9 cellular contexts compared by ENCODE assay signal in the genomic region with DNA sequence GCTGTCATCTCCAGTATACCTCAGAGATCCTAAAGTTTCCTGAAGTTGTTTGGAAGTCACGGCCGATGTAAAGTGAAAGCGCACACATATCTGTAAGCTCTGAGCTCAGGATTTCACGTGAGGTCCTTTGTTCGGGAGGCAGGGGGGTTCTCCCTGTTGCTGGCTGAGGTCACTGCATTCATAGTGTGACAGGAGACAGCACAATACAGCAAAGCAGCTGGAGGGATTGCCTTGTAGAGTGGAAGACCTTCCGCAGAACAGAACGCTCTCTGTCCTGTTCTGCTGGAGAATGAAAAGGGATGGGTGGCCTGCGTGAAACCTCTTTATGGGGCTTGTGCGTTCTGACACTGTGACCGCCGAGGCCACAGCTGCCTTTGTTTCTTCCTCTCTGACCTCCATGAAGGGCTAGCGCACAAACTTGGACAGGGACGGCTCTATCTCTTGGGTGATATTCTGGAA. TPM values are rescaled to one million over a fixed set of nuclear protein-coding genes. Genes with fewer than 3 reads are reported as not detected.
DNase-seq lines count a peak whose midpoint lies in the region; ATAC-seq and TF ChIP-seq lines count a peak whose summit lies in the region.
"Had no signal": no experiment of that assay in that cellular context is flagged by ENCODE, and none has a peak within 500 bp of the region (broad histone marks: within the 10 kb centered on the region; RNA-seq: fewer than 3 reads in every experiment).

No MANE protein-coding gene starts in this region.

- no peaks in the 10 kb centered on the region for H4K20me1 ChIP-seq in Karpas-422 (ENCODE audit: insufficient read depth, low read depth, low read length)

- no peaks in the 10 kb centered on the region for H3K9me3 Mint-ChIP-seq in activated naive CD8-positive, alpha-beta T cell treated with anti-CD3 and anti-CD28 coated beads, Interleukin-2, amount 50 U/mL, for 24 hours
- no peaks in the 10 kb centered on the region for H3K9me3 Mint-ChIP-seq in stimulated activated effector memory CD8-positive, alpha-beta T cell treated with anti-CD3 and anti-CD28 coated beads, Interleukin-12 subunit alpha, Interleukin-12 subunit beta, amount 100 ng/mL, for 72 hours

- peaks cover 75% of the 10 kb centered on the region for H3K4me1 Mint-ChIP-seq in activated naive CD8-positive, alpha-beta T cell treated with anti-CD3 and anti-CD28 coated beads, Interleukin-2, amount 50 U/mL, for 24 hours
- peaks cover 73% of the 10 kb centered on the region for H3K4me1 Mint-ChIP-seq in stimulated activated effector memory CD8-positive, alpha-beta T cell treated with anti-CD3 and anti-CD28 coated beads, Interleukin-12 subunit alpha, Interleukin-12 subunit beta, amount 100 ng/mL, for 72 hours

- no peaks in the 10 kb centered on the region for H3K9me3 ChIP-seq in Karpas-422 (ENCODE audit: low read length)
- no peaks in the 10 kb centered on the region for H3K9me3 ChIP-seq in left lung

- H3K27me3 Mint-ChIP-seq in activated naive CD8-positive, alpha-beta T cell treated with anti-CD3 and anti-CD28 coated beads, Interleukin-2, amount 50 U/mL, for 24 hours = no peaks in the 10 kb centered on the region

- peaks cover 3% of the 10 kb centered on the region for H3K36me3 Mint-ChIP-seq in activated naive CD8-positive, alpha-beta T cell treated with anti-CD3 and anti-CD28 coated beads, Interleukin-2, amount 50 U/mL, for 24 hours (ENCODE audit: low read depth)
- H3K36me3 Mint-ChIP-seq in stimulated activated effector memory CD8-positive, alpha-beta T cell treated with anti-CD3 and anti-CD28 coated beads, Interleukin-12 subunit alpha, Interleukin-12 subunit beta, amount 100 ng/mL, for 72 hours = peaks cover 33% of the 10 kb centered on the region

- H3K4me2 ChIP-seq in Karpas-422 (ENCODE audit: low read depth, low read length, poor library complexity, severe bottlenecking) = peak overlapping the region; percentile 81

- H3K9ac ChIP-seq in Karpas-422 (ENCODE audit: low read length) = peak overlapping the region; percentile 71

- peak overlapping the region; percentile 99 for H3K27ac Mint-ChIP-seq in activated naive CD8-positive, alpha-beta T cell treated with anti-CD3 and anti-CD28 coated beads, Interleukin-2, amount 50 U/mL, for 24 hours
- peak overlapping the region; percentile 95 for H3K27ac Mint-ChIP-seq in stimulated activated effector memory CD8-positive, alpha-beta T cell treated with anti-CD3 and anti-CD28 coated beads, Interleukin-12 subunit alpha, Interleukin-12 subunit beta, amount 100 ng/mL, for 72 hours

- intact Hi-C loops in left lung (cut with DNase I) = no loop called here

- H3K4me3 Mint-ChIP-seq in activated naive CD8-positive, alpha-beta T cell treated with anti-CD3 and anti-CD28 coated beads, Interleukin-2, amount 50 U/mL, for 24 hours = peak overlapping the region; percentile 79
- H3K4me3 Mint-ChIP-seq in stimulated activated effector memory CD8-positive, alpha-beta T cell treated with anti-CD3 and anti-CD28 coated beads, Interleukin-12 subunit alpha, Interleukin-12 subunit beta, amount 100 ng/mL, for 72 hours = peak overlapping the region; percentile 76

- no peak for DNase-seq in Karpas-422
- no peak for DNase-seq in activated naive CD8-positive, alpha-beta T cell treated with anti-CD3 and anti-CD28 coated beads, Interleukin-2, amount 50 U/mL, for 24 hours
- DNase-seq in left lung = no peak
- DNase-seq in stimulated activated effector memory CD8-positive, alpha-beta T cell treated with anti-CD3 and anti-CD28 coated beads, Interleukin-12 subunit alpha, Interleukin-12 subunit beta, amount 100 ng/mL, for 72 hours (ENCODE audit: low spot score in 2 of 2) = no peak
- no peak for DNase-seq in NCI-H345 (lab: John Stamatoyannopoulos, UW)
- no peak for DNase-seq in mesenteric fat pad (ENCODE audit: low spot score)

- H2AFZ ChIP-seq in Karpas-422 (ENCODE audit: low read length) = peak overlapping the region; percentile 0; the same call in 1 of the 2 replicates

- H3K27me3 ChIP-seq in Karpas-422 (ENCODE audit: low read length) (no peaks in the 10 kb centered on the region), left lung (no peaks in the 10 kb centered on the region)

- no peak for ATAC-seq in activated naive CD8-positive, alpha-beta T cell treated with anti-CD3 and anti-CD28 coated beads, Interleukin-2, amount 50 U/mL, for 24 hours
- ATAC-seq in left lung = no peak
- ATAC-seq in stimulated activated effector memory CD8-positive, alpha-beta T cell treated with anti-CD3 and anti-CD28 coated beads, Interleukin-12 subunit alpha, Interleukin-12 subunit beta, amount 100 ng/mL, for 72 hours = no peak
- no peak for ATAC-seq in GM19324 (IDR thresholded peaks at IDR 0.05; ENCODE audit: low FRiP score, unreplicated experiment)
- ATAC-seq in activated CD4-positive, CD25-positive, alpha-beta regulatory T cell treated with anti-CD3 and anti-CD28 coated beads, Interleukin-2, amount 50 U/mL, for 24 hours = no peak

- H3K4me1 ChIP-seq in Karpas-422 (ENCODE audit: low read length) = peaks cover 50% of the 10 kb centered on the region
- H3K4me1 ChIP-seq in left lung = peaks cover 27 to 88% of the 10 kb centered on the region in 2 donors

- H3K27ac ChIP-seq in Karpas-422 (ENCODE audit: low read length) (peak overlapping the region; percentile 93), left lung (peak overlapping the region; percentile 74 to 97)
- H3K27ac ChIP-seq: RWPE1 had no signal

- H3K36me3 ChIP-seq in Karpas-422 (ENCODE audit: insufficient read depth, low read length) (no peaks in the 10 kb centered on the region), left lung (no peaks in the 10 kb centered on the region)

- no peaks in the 10 kb centered on the region for H3K9me2 ChIP-seq in Karpas-422 (replicated peaks; ENCODE audit: insufficient read depth, low read length)

- no peaks in the 10 kb centered on the region for H3K79me2 ChIP-seq in Karpas-422 (ENCODE audit: low read length)

- peak overlapping the region; percentile 57 for H3K4me3 ChIP-seq in Karpas-422 (ENCODE audit: low read length)
- peak overlapping the region in 1 of 2 donors; percentile 21 for H3K4me3 ChIP-seq in left lung

- TF ChIP-seq CTCF in left lung (IDR thresholded peaks at IDR 0.05) = no peak

RNA-seq across cellular contexts. Expression of a gene that starts 13.4 kb away (rescaled TPM):
- 0.22 TPM in 1 of 2 replicates, not detected in the other for total RNA-seq in Karpas-422 (2014; rRNA removed; shearing (Covaris generic); ENCODE audit: low replicate concordance)
- total RNA-seq in left lung = 100 to 1,000 TPM in 1 of 2 donors, 10 to 100 TPM in 1; 82.2 to 121 TPM
- 55.6 TPM for total RNA-seq in mesenteric fat pad

RNA-seq across cellular contexts. Expression of a gene that starts 48.0 kb away (rescaled TPM):
- 55.6 and 107 TPM in 2 replicates for total RNA-seq in Karpas-422 (2014; rRNA removed; shearing (Covaris generic); ENCODE audit: low replicate concordance)
- total RNA-seq in left lung (10 to 100 TPM in 1 of 2 donors, 1 to 10 TPM in 1; 7.6 to 17.0 TPM), mesenteric fat pad (17.4 TPM)

Comparison
In these comparisons a context has a peak if more than half of its experiments do, and no peak if none do; other contexts are left out.
1. RNA of a gene that starts 13.4 kb away (total RNA-seq): 82.2 to 121 TPM in left lung and 55.6 TPM in mesenteric fat pad (single experiment); 0.22 TPM in Karpas-422; every median in the first group is over 10 times any median in the second.